Comparison of ENCODE assay signal across 2 cellular contexts in the genomic region with DNA sequence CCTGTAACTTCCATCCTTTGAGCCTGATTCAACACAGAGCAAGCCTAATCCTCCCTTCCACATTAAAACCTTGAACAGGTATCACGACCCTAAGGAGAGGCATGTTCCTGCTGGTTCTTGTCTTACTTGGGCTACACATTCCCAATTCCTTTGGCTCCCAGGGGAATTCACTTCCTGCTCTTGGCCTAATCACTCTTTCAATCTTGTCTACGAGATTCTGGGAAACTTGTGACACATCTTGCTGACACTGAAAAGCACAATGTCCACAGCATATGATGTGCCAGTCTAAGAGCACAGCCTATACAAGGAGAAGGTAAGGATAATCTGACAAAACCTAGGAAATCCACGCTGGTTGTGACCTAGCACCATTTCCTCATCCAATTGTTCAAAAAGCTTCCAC.
TF ChIP-seq lines count a peak whose summit lies in the region.

No MANE protein-coding gene starts in this region.

TF ChIP-seq in GM23338, 12 proteins besides CTCF, POLR2A, EP300 and RAD21:
- TF ChIP-seq, protein P1, sequence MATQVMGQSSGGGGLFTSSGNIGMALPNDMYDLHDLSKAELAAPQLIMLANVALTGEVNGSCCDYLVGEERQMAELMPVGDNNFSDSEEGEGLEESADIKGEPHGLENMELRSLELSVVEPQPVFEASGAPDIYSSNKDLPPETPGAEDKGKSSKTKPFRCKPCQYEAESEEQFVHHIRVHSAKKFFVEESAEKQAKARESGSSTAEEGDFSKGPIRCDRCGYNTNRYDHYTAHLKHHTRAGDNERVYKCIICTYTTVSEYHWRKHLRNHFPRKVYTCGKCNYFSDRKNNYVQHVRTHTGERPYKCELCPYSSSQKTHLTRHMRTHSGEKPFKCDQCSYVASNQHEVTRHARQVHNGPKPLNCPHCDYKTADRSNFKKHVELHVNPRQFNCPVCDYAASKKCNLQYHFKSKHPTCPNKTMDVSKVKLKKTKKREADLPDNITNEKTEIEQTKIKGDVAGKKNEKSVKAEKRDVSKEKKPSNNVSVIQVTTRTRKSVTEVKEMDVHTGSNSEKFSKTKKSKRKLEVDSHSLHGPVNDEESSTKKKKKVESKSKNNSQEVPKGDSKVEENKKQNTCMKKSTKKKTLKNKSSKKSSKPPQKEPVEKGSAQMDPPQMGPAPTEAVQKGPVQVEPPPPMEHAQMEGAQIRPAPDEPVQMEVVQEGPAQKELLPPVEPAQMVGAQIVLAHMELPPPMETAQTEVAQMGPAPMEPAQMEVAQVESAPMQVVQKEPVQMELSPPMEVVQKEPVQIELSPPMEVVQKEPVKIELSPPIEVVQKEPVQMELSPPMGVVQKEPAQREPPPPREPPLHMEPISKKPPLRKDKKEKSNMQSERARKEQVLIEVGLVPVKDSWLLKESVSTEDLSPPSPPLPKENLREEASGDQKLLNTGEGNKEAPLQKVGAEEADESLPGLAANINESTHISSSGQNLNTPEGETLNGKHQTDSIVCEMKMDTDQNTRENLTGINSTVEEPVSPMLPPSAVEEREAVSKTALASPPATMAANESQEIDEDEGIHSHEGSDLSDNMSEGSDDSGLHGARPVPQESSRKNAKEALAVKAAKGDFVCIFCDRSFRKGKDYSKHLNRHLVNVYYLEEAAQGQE (IDR thresholded peaks at IDR 0.05; ENCODE audit: unreplicated experiment): no peak
- TF ChIP-seq EZH2phosphoT487 (IDR thresholded peaks at IDR 0.05; ENCODE audit: unreplicated experiment): no peak
- TF ChIP-seq ZNF114 (CRISPR knock-in tag; IDR thresholded peaks at IDR 0.05): no peak
TF ChIP-seq in GM23338: peak in this region for 0.

TF ChIP-seq in HepG2, 621 proteins besides CTCF, POLR2A, EP300 and RAD21 (continued from another document):
- TF ChIP-seq, protein P2, sequence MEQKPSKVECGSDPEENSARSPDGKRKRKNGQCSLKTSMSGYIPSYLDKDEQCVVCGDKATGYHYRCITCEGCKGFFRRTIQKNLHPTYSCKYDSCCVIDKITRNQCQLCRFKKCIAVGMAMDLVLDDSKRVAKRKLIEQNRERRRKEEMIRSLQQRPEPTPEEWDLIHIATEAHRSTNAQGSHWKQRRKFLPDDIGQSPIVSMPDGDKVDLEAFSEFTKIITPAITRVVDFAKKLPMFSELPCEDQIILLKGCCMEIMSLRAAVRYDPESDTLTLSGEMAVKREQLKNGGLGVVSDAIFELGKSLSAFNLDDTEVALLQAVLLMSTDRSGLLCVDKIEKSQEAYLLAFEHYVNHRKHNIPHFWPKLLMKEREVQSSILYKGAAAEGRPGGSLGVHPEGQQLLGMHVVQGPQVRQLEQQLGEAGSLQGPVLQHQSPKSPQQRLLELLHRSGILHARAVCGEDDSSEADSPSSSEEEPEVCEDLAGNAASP (CRISPR knock-in tag; IDR thresholded peaks at IDR 0.05; ENCODE audit: borderline replicate concordance): no peak
- TF ChIP-seq, protein P3, sequence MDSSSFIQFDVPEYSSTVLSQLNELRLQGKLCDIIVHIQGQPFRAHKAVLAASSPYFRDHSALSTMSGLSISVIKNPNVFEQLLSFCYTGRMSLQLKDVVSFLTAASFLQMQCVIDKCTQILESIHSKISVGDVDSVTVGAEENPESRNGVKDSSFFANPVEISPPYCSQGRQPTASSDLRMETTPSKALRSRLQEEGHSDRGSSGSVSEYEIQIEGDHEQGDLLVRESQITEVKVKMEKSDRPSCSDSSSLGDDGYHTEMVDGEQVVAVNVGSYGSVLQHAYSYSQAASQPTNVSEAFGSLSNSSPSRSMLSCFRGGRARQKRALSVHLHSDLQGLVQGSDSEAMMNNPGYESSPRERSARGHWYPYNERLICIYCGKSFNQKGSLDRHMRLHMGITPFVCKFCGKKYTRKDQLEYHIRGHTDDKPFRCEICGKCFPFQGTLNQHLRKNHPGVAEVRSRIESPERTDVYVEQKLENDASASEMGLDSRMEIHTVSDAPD (CRISPR knock-in tag; IDR thresholded peaks at IDR 0.05): no peak
